8 cellular contexts compared by ENCODE assay signal in genomic region chr19:43525836-43526771, GRCh38. TPM values are rescaled to one million over a fixed set of nuclear protein-coding genes. Genes with fewer than 3 reads are reported as not detected.
A peak's percentile ranks its signal among the peaks of the same experiment; 100 is the strongest.
DNase-seq lines count a peak whose midpoint lies in the region; ATAC-seq and TF ChIP-seq lines count a peak whose summit lies in the region.

No MANE protein-coding gene starts in this region.

- peak; percentile 24 for ATAC-seq in sciatic nerve

- no peaks in the 10 kb centered on the region for H3K9me3 ChIP-seq in right atrium auricular region

- peak overlapping the region; percentile 81 for H2AFZ ChIP-seq in ACC112 (ENCODE audit: low read length, unreplicated experiment)

- POLR2A ChIA-PET in GM10248 (lab: Yijun Ruan, JAX) = no interaction called here

- H3K27ac Mint-ChIP-seq in activated naive CD4-positive, alpha-beta T cell treated with anti-CD3 and anti-CD28 coated beads for 36 hours = peak overlapping the region; percentile 96

- peak overlapping the region; percentile 97 for H3K4me3 Mint-ChIP-seq in activated naive CD4-positive, alpha-beta T cell treated with anti-CD3 and anti-CD28 coated beads for 36 hours

- H3K9me3 Mint-ChIP-seq in activated naive CD4-positive, alpha-beta T cell treated with anti-CD3 and anti-CD28 coated beads for 36 hours = no peaks in the 10 kb centered on the region

- TF ChIP-seq CTCF in right atrium auricular region (IDR thresholded peaks at IDR 0.05) (no peak), GM10248 (IDR thresholded peaks at IDR 0.05; ENCODE audit: control extremely low read depth, extremely low read depth, low read depth, missing control alignments) (no peak), GM13977 (IDR thresholded peaks at IDR 0.05; ENCODE audit: extremely low read depth, insufficient read depth, missing control alignments) (no peak)

- H3K4me1 Mint-ChIP-seq in activated naive CD4-positive, alpha-beta T cell treated with anti-CD3 and anti-CD28 coated beads for 36 hours (ENCODE audit: low read depth) = peaks cover 21% of the 10 kb centered on the region

- H3K4me3 ChIP-seq in ACC112 (ENCODE audit: low read depth, low read length) (peak overlapping the region; percentile 90), right atrium auricular region (peak overlapping the region; percentile 64 to 82)

- CTCF ChIA-PET in activated naive CD4-positive, alpha-beta T cell treated with anti-CD3 and anti-CD28 coated beads for 36 hours (lab: Charles Lee) = interaction anchor here (1.1 to 6.1 kb wide), 6 partner anchors 9 to 93 kb away, joined by 3 to 49 read pairs (median 12); no protein-coding TSS in a partner anchor
- CTCF ChIA-PET in GM10248 (lab: Yijun Ruan, JAX) = interaction anchor here (1.9 to 11.9 kb wide), 3 partner anchors 16 to 89 kb away, joined by 4 to 340 read pairs (median 138); no protein-coding TSS in a partner anchor

- intact Hi-C loops in activated naive CD4-positive, alpha-beta T cell treated with anti-CD3 and anti-CD28 coated beads for 36 hours (cut with micrococcal nuclease) = loop anchor here (1.0 to 5.0 kb wide), 7 partner anchors 7 to 256 kb away; partner anchors contain the start of genes IRGQ, KCNN4, PHLDB3 and SMG9
- intact Hi-C loops in sciatic nerve (cut with DNase I) = no loop called here

- in situ Hi-C loops in GM13977 (cut with MboI; ENCODE audit: low pct_unique_long_range_greater_than_20kb, low sequenced_read_pairs, unreplicated experiment) = no loop called here

- peaks cover 3% of the 10 kb centered on the region for H3K36me3 Mint-ChIP-seq in activated naive CD4-positive, alpha-beta T cell treated with anti-CD3 and anti-CD28 coated beads for 36 hours (ENCODE audit: low read depth)

- H3K27ac ChIP-seq in ACC112 (ENCODE audit: low read depth, low read length) (no peak overlapping the region), right atrium auricular region (peak overlapping the region; percentile 75 to 88)

- H3K79me2 ChIP-seq in ACC112 (ENCODE audit: control insufficient read depth, insufficient read depth, low read length, unreplicated experiment) = no peaks in the 10 kb centered on the region

- H3K36me3 ChIP-seq in ACC112 (ENCODE audit: insufficient read depth, low read length) (no peaks in the 10 kb centered on the region), right atrium auricular region (no peaks in the 10 kb centered on the region)

- H3K4me1 ChIP-seq in ACC112 (ENCODE audit: control insufficient read depth, insufficient read depth, low read length, unreplicated experiment) (peaks cover 3% of the 10 kb centered on the region), right atrium auricular region (peaks cover 0 to 25% of the 10 kb centered on the region in 2 donors)

- DNase-seq in HK-2 (ENCODE audit: unreplicated experiment) (peak; percentile 38), right atrium auricular region (ENCODE audit: low spot score) (no peak), sciatic nerve (ENCODE audit: low spot score) (peak; percentile 71), GM10248 (ENCODE audit: extremely low spot score) (no peak), GM13977 (ENCODE audit: low spot score) (no peak), NCI-H128 (lab: John Stamatoyannopoulos, UW; ENCODE audit: unreplicated experiment) (no peak)
- peak; percentile 63 for DNase-seq in activated naive CD4-positive, alpha-beta T cell treated with anti-CD3 and anti-CD28 coated beads for 36 hours

- no peaks in the 10 kb centered on the region for H3K27me3 Mint-ChIP-seq in activated naive CD4-positive, alpha-beta T cell treated with anti-CD3 and anti-CD28 coated beads for 36 hours (ENCODE audit: low read depth)

- H3K27me3 ChIP-seq in ACC112 (ENCODE audit: insufficient read depth, low read length) = no peaks in the 10 kb centered on the region
- H3K27me3 ChIP-seq in right atrium auricular region = no peaks in the 10 kb centered on the region

RNA-seq across cellular contexts. Expression of gene ETHE1, which starts 0.9 kb away (rescaled TPM):
- 10 to 100 TPM; 62.1 to 64.4 TPM for total RNA-seq in activated naive CD4-positive, alpha-beta T cell treated with anti-CD3 and anti-CD28 coated beads for 36 hours
- total RNA-seq in right atrium auricular region (10 to 100 TPM; 17.9 to 25.4 TPM), sciatic nerve (33.3 TPM)

RNA-seq across cellular contexts. Expression of gene ZNF575, which starts 6.9 kb away (rescaled TPM):
- 1 to 10 TPM; 3.1 to 5.2 TPM for total RNA-seq in activated naive CD4-positive, alpha-beta T cell treated with anti-CD3 and anti-CD28 coated beads for 36 hours
- total RNA-seq in right atrium auricular region = under 1 TPM in 1 of 2 donors, not detected in 1; 0.39 TPM
- total RNA-seq in sciatic nerve = 5.3 TPM

RNA-seq across cellular contexts. Expression of gene PHLDB3, which starts 21.6 kb away (rescaled TPM):
- total RNA-seq in activated naive CD4-positive, alpha-beta T cell treated with anti-CD3 and anti-CD28 coated beads for 36 hours = 10 to 100 TPM; 12.9 to 14.9 TPM
- 1 to 10 TPM; 3.6 to 7.7 TPM for total RNA-seq in right atrium auricular region
- 12.7 TPM for total RNA-seq in sciatic nerve

RNA-seq across cellular contexts. Expression of gene XRCC1, which starts 49.2 kb away (rescaled TPM):
- 10 to 100 TPM; 33.7 to 34.5 TPM for total RNA-seq in activated naive CD4-positive, alpha-beta T cell treated with anti-CD3 and anti-CD28 coated beads for 36 hours
- total RNA-seq in right atrium auricular region = 10 to 100 TPM; 14.3 to 14.9 TPM
- 24.8 TPM for total RNA-seq in sciatic nerve

RNA-seq across cellular contexts. Expression of gene PINLYP, which starts 49.5 kb away (rescaled TPM):
- total RNA-seq in activated naive CD4-positive, alpha-beta T cell treated with anti-CD3 and anti-CD28 coated beads for 36 hours = 1 to 10 TPM; 3.2 to 3.8 TPM
- 1 to 10 TPM; 1.6 to 4.5 TPM for total RNA-seq in right atrium auricular region
- total RNA-seq in sciatic nerve = 8.0 TPM

Comparison
In these comparisons a context has a peak if more than half of its experiments do, and no peak if none do; other contexts are left out.
1. DNase-seq: peak in HK-2 (single experiment), activated naive CD4-positive, alpha-beta T cell treated with anti-CD3 and anti-CD28 coated beads for 36 hours (single experiment) and sciatic nerve (single experiment); none in right atrium auricular region (single experiment), GM10248 (single experiment), GM13977 (single experiment) and NCI-H128 (single experiment).